ENCODE assay signal across 23 cellular contexts in genomic region chr17:11239379-11239970, GRCh38. TPM values are rescaled to one million over a fixed set of nuclear protein-coding genes. Genes with fewer than 3 reads are reported as not detected.
DNase-seq lines count a peak whose midpoint lies in the region; ATAC-seq and TF ChIP-seq lines count a peak whose summit lies in the region.
"Had no signal": no experiment of that assay in that cellular context is flagged by ENCODE, and none has a peak within 500 bp of the region (broad histone marks: within the 10 kb centered on the region; RNA-seq: fewer than 3 reads in every experiment).

No MANE protein-coding gene starts in this region.

- ATAC-seq in GM18858 (IDR thresholded peaks at IDR 0.05; ENCODE audit: unreplicated experiment) (no peak), HG03175 (IDR thresholded peaks at IDR 0.05; ENCODE audit: unreplicated experiment) (no peak), GM21367 (IDR thresholded peaks at IDR 0.05; ENCODE audit: unreplicated experiment) (no peak)
- ATAC-seq: activated CD4-positive, CD25-positive, alpha-beta regulatory T cell treated with anti-CD3 and anti-CD28 coated beads, Interleukin-2, amount 50 U/mL, for 24 hours; natural killer cell treated with Interleukin-12 subunit alpha and Interleukin-12 subunit beta and Interleukin-15 and Interleukin-18, amount 100 ng/mL, for 72 hours; stimulated activated effector memory CD8-positive, alpha-beta T cell treated with anti-CD3 and anti-CD28 coated beads, Interleukin-12 subunit alpha, Interleukin-12 subunit beta, amount 100 ng/mL, for 72 hours had no signal

- H4K20me1 ChIP-seq in BLaER1 = no peaks in the 10 kb centered on the region
- H4K20me1 ChIP-seq in hepatocyte (ENCODE audit: insufficient read depth, poor library complexity, severe bottlenecking) = no peaks in the 10 kb centered on the region

- peaks cover 2% of the 10 kb centered on the region for H3K4me1 Mint-ChIP-seq in osteocyte (ENCODE audit: unreplicated experiment)
- H3K4me1 Mint-ChIP-seq in CD4-positive, alpha-beta memory T cell = no peaks in the 10 kb centered on the region
- H3K4me1 Mint-ChIP-seq: stimulated activated effector memory CD8-positive, alpha-beta T cell treated with anti-CD3 and anti-CD28 coated beads, Interleukin-12 subunit alpha, Interleukin-12 subunit beta, amount 100 ng/mL, for 72 hours had no signal

- H3K27me3 Mint-ChIP-seq in osteocyte (ENCODE audit: unreplicated experiment) = peaks cover 52% of the 10 kb centered on the region
- peaks cover 19 to 23% of the 10 kb centered on the region in 2 donors for H3K27me3 Mint-ChIP-seq in CD4-positive, alpha-beta memory T cell

- H3K9me3 ChIP-seq in BLaER1 (peaks cover 19% of the 10 kb centered on the region), HUES48 (ENCODE audit: control insufficient read depth, insufficient read depth, low read length) (no peaks in the 10 kb centered on the region), hepatocyte (ENCODE audit: low read depth) (no peaks in the 10 kb centered on the region)
- no peaks in the 10 kb centered on the region for H3K9me3 ChIP-seq in CD4-positive, alpha-beta memory T cell (ENCODE audit: control insufficient read depth in 1 of 2, low read length in 2 of 2)
- H3K9me3 ChIP-seq: tibial artery had no signal

- no peak overlapping the region for H3K9ac ChIP-seq in BLaER1
- no peak overlapping the region for H3K9ac ChIP-seq in HUES48 (ENCODE audit: low read depth, low read length)
- H3K9ac ChIP-seq: KMS-11 had no signal

- peak overlapping the region; percentile 54; the same call in 1 of the 2 replicates for H3K4me2 ChIP-seq in BLaER1
- peak overlapping the region; percentile 97 for H3K4me2 ChIP-seq in hepatocyte
- H3K4me2 ChIP-seq: KMS-11 had no signal

- H3K36me3 Mint-ChIP-seq in osteocyte (ENCODE audit: unreplicated experiment) = no peaks in the 10 kb centered on the region
- H3K36me3 Mint-ChIP-seq in CD4-positive, alpha-beta memory T cell = no peaks in the 10 kb centered on the region
- H3K36me3 Mint-ChIP-seq: natural killer cell treated with Interleukin-12 subunit alpha and Interleukin-12 subunit beta and Interleukin-15 and Interleukin-18, amount 100 ng/mL, for 72 hours; stimulated activated effector memory CD8-positive, alpha-beta T cell treated with anti-CD3 and anti-CD28 coated beads, Interleukin-12 subunit alpha, Interleukin-12 subunit beta, amount 100 ng/mL, for 72 hours had no signal

- no peaks in the 10 kb centered on the region for H3K79me2 ChIP-seq in hepatocyte

- WGBS in hepatocyte (ENCODE audit: low lambda C conversion rate, missing lambda C conversion rate) = 47% methylated on average over 16 of the region's 16 CpGs

- no peaks in the 10 kb centered on the region for H3K9me2 ChIP-seq in hepatocyte (replicated peaks; ENCODE audit: insufficient read depth)

- H3K27ac ChIP-seq in BLaER1 = no peak overlapping the region
- no peak overlapping the region for H3K27ac ChIP-seq in HUES48 (ENCODE audit: low read depth, low read length)
- H3K27ac ChIP-seq in hepatocyte = no peak overlapping the region
- no peak overlapping the region for H3K27ac ChIP-seq in CD4-positive, alpha-beta memory T cell (ENCODE audit: low read depth, low read length)
- H3K27ac ChIP-seq: KMS-11, SK-N-MC, tibial artery had no signal

- H3K4me3 ChIP-seq in BLaER1 (no peak overlapping the region), HUES48 (ENCODE audit: low read depth, low read length) (peak overlapping the region; percentile 55), hepatocyte (no peak overlapping the region)
- H3K4me3 ChIP-seq in CD4-positive, alpha-beta memory T cell (ENCODE audit: low read length in 2 of 2) = no peak overlapping the region

- H2AFZ ChIP-seq in hepatocyte = no peak overlapping the region

- no peaks in the 10 kb centered on the region for H3K9me3 Mint-ChIP-seq in osteocyte (ENCODE audit: unreplicated experiment)
- H3K9me3 Mint-ChIP-seq in CD4-positive, alpha-beta memory T cell = peaks cover 0 to 17% (median 4%) of the 10 kb centered on the region in 8 donors

- H3K27ac Mint-ChIP-seq in osteocyte (ENCODE audit: unreplicated experiment) = no peak overlapping the region
- no peak overlapping the region for H3K27ac Mint-ChIP-seq in CD4-positive, alpha-beta memory T cell
- H3K27ac Mint-ChIP-seq: HFFc6; natural killer cell treated with Interleukin-12 subunit alpha and Interleukin-12 subunit beta and Interleukin-15 and Interleukin-18, amount 100 ng/mL, for 72 hours; stimulated activated effector memory CD8-positive, alpha-beta T cell treated with anti-CD3 and anti-CD28 coated beads, Interleukin-12 subunit alpha, Interleukin-12 subunit beta, amount 100 ng/mL, for 72 hours had no signal

- intact Hi-C loops in CD4-positive, alpha-beta memory T cell (cut with micrococcal nuclease) = no loop called here

- DNase-seq in hepatocyte (ENCODE audit: low spot score) = no peak
- no peak for DNase-seq in osteocyte (ENCODE audit: extremely low spot score, unreplicated experiment)
- DNase-seq in CD4-positive, alpha-beta memory T cell = no peak
- DNase-seq: activated CD8-positive, alpha-beta memory T cell treated with anti-CD3 and anti-CD28 coated beads, Interleukin-2, amount 50 U/mL, for 48 hours; activated effector memory CD4-positive, alpha-beta T cell treated with Interleukin-2 at 50 U/mL for 16 hours; DMS79 treated with DMSO at 0.1 percent for 48 hours; HFFc6; mesenchymal stem cell; NCI-H1048; NCI-H2029 treated with DMSO at 0.1 percent for 48 hours; T-helper 9 cell; tibial artery had no signal

- CTCF ChIA-PET in CD4-positive, alpha-beta memory T cell (lab: Charles Lee; ENCODE audit: partially characterized antibody) = no interaction called here

- no peak for TF ChIP-seq CTCF in hepatocyte (IDR thresholded peaks at IDR 0.05; ENCODE audit: poor library complexity)
- TF ChIP-seq CTCF in osteocyte (IDR thresholded peaks at IDR 0.05) = no peak

- H3K4me1 ChIP-seq in BLaER1 (peaks cover 16% of the 10 kb centered on the region), HUES48 (ENCODE audit: control insufficient read depth, insufficient read depth, low read length) (peaks cover 26% of the 10 kb centered on the region), hepatocyte (ENCODE audit: insufficient read depth) (no peaks in the 10 kb centered on the region)
- H3K4me1 ChIP-seq in CD4-positive, alpha-beta memory T cell (ENCODE audit: insufficient read depth, low read length) = no peaks in the 10 kb centered on the region

- POLR2A ChIA-PET in CD4-positive, alpha-beta memory T cell (lab: Charles Lee; ENCODE audit: partially characterized antibody) = no interaction called here

- H3K36me3 ChIP-seq in BLaER1 = no peaks in the 10 kb centered on the region
- H3K36me3 ChIP-seq in HUES48 (ENCODE audit: control insufficient read depth, insufficient read depth, low read length) = no peaks in the 10 kb centered on the region
- H3K36me3 ChIP-seq in hepatocyte (replicated peaks; ENCODE audit: insufficient read depth, low read depth) = no peaks in the 10 kb centered on the region
- H3K36me3 ChIP-seq in CD4-positive, alpha-beta memory T cell (ENCODE audit: insufficient read depth, low read length) = no peaks in the 10 kb centered on the region
- H3K36me3 ChIP-seq: tibial artery had no signal

- H3K27me3 ChIP-seq in BLaER1 = peaks cover 12% of the 10 kb centered on the region
- peaks cover 66% of the 10 kb centered on the region for H3K27me3 ChIP-seq in HUES48 (ENCODE audit: control insufficient read depth, insufficient read depth, low read length)
- peaks cover 60% of the 10 kb centered on the region for H3K27me3 ChIP-seq in hepatocyte
- no peaks in the 10 kb centered on the region for H3K27me3 ChIP-seq in CD4-positive, alpha-beta memory T cell (ENCODE audit: insufficient read depth, low read length)

- H3K4me3 Mint-ChIP-seq in osteocyte (ENCODE audit: unreplicated experiment) = peak overlapping the region; percentile 34
- no peak overlapping the region for H3K4me3 Mint-ChIP-seq in CD4-positive, alpha-beta memory T cell
- H3K4me3 Mint-ChIP-seq: HFFc6; natural killer cell treated with Interleukin-12 subunit alpha and Interleukin-12 subunit beta and Interleukin-15 and Interleukin-18, amount 100 ng/mL, for 72 hours; stimulated activated effector memory CD8-positive, alpha-beta T cell treated with anti-CD3 and anti-CD28 coated beads, Interleukin-12 subunit alpha, Interleukin-12 subunit beta, amount 100 ng/mL, for 72 hours had no signal

RNA-seq across cellular contexts. Expression of gene SHISA6, which starts 1.5 kb away (rescaled TPM):
- total RNA-seq in hepatocyte (0.56 and 0.80 TPM in 2 replicates), osteocyte (0.05 TPM in 1 of 2 replicates, not detected in the other)
- polyA plus RNA-seq in hepatocyte = 0.21 and 1.3 TPM in 2 replicates
- not detected for total RNA-seq in CD4-positive, alpha-beta memory T cell
- not detected for polyA plus RNA-seq in CD4-positive, alpha-beta memory T cell
- total RNA-seq: HFFc6; natural killer cell treated with Interleukin-12 subunit alpha and Interleukin-12 subunit beta and Interleukin-15 and Interleukin-18, amount 100 ng/mL, for 72 hours; NCI-H460 had no signal
